In the genomic region with DNA sequence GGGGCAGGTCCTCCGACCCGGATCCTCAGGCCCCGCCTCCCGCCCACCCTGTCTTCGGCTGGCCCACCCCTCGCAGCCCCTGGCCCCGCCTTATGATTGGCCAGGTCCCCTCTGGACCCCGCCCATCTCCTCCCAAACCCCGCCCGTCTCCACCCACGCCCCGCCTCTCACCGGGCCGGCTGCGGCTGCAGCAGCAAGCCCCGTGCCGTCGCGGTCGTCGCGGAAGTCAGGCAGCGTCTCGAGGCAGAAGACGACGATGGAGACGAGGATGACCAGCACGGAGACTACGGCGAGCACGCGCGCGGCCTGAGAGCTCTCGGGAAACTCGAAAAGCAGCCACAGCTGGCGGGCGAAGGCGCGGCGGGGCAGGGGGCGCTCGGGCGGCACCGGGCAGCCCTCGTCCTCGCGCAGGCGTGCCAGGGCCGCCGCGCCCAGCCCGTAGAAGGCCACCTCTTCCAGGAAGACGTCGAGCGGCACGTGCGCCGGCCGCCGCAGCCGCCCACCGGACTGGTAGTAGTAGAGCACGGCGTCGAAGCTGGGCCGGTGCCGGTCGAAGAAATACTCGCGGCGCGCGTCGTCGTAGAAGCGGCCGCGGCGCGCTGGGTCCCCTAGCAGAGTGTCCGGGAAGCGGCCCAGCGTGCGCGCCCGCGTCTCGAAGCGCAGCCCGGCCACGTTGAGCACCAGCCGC, we compare ENCODE assay signal across 1 cellular context.
TF ChIP-seq lines count a peak whose summit lies in the region.

No MANE protein-coding gene starts in this region.

TF ChIP-seq in Ishikawa, 13 proteins besides CTCF, POLR2A, EP300 and RAD21:
- peak; percentile 60; the same call in 1 of the 2 replicates for TF ChIP-seq ZBTB7A (IDR thresholded peaks at IDR 0.05; ENCODE audit: low read depth)
- no peak for TF ChIP-seq NFIC (IDR thresholded peaks at IDR 0.05)
- TF ChIP-seq, protein P1, sequence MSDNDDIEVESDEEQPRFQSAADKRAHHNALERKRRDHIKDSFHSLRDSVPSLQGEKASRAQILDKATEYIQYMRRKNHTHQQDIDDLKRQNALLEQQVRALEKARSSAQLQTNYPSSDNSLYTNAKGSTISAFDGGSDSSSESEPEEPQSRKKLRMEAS (IDR thresholded peaks at IDR 0.05) = peak; percentile 84
TF ChIP-seq in Ishikawa: peak in this region for 2.
